In genomic region chr16:46689492-46690280, GRCh38 we compare ENCODE assay signal across 1 cellular context.
TF ChIP-seq lines count a peak whose summit lies in the region.

Gene ORC6 (plus strand): TSS chr16:46689659. CDS start chr16:46689706, 47 bp downstream.

TF ChIP-seq in HepG2, 621 proteins besides CTCF, POLR2A, EP300 and RAD21 (continued from another document and continues in another):
- no peak for TF ChIP-seq HOXA7 (CRISPR knock-in tag; IDR thresholded peaks at IDR 0.05)
- TF ChIP-seq ZSCAN9 (CRISPR knock-in tag; IDR thresholded peaks at IDR 0.05; ENCODE audit: borderline replicate concordance), result no peak; the same call in 1 of the 2 replicates
- TF ChIP-seq RBM39 (IDR thresholded peaks at IDR 0.05; ENCODE audit: low read depth, low read length, poor library complexity, severe bottlenecking), result peak; percentile 74
- TF ChIP-seq ZNF703 (CRISPR knock-in tag; IDR thresholded peaks at IDR 0.05; ENCODE audit: borderline replicate concordance), result no peak; the same call in 1 of the 2 replicates
- TF ChIP-seq ZNF567 (CRISPR knock-in tag; IDR thresholded peaks at IDR 0.05; ENCODE audit: borderline replicate concordance), result no peak; the same call in 1 of the 2 replicates
- TF ChIP-seq ZNF563 (CRISPR knock-in tag; IDR thresholded peaks at IDR 0.05), result peak; percentile 94
- peak; percentile 56 to 86 for TF ChIP-seq HMGXB4 (CRISPR knock-in tag; IDR thresholded peaks at IDR 0.05; ENCODE audit: borderline replicate concordance in 1 of 2, low read depth in 1 of 2)
- TF ChIP-seq DPF2 (CRISPR knock-in tag; IDR thresholded peaks at IDR 0.05; ENCODE audit: borderline replicate concordance, low read depth), result 0 out of 2 replicates have a peak, but pooled peaks have one; percentile 47
- peak; percentile 62 for TF ChIP-seq ZNF430 (CRISPR knock-in tag; IDR thresholded peaks at IDR 0.05)
- TF ChIP-seq ZNF7 (CRISPR knock-in tag; IDR thresholded peaks at IDR 0.05), result no peak
- TF ChIP-seq KAT8 (CRISPR knock-in tag; IDR thresholded peaks at IDR 0.05), result no peak
- TF ChIP-seq PREB (CRISPR knock-in tag; IDR thresholded peaks at IDR 0.05), result 0 out of 2 replicates have a peak, but pooled peaks have one; percentile 10
- TF ChIP-seq KDM3A (CRISPR knock-in tag; IDR thresholded peaks at IDR 0.05; ENCODE audit: low read depth), result no peak; the same call in 1 of the 2 replicates
- no peak; the same call in 1 of the 2 replicates for TF ChIP-seq ZNF354B (CRISPR knock-in tag; IDR thresholded peaks at IDR 0.05)
- TF ChIP-seq NAIF1 (CRISPR knock-in tag; IDR thresholded peaks at IDR 0.05; ENCODE audit: borderline replicate concordance), result peak; percentile 69; the same call in 1 of the 2 replicates
- TF ChIP-seq MLX (CRISPR knock-in tag; IDR thresholded peaks at IDR 0.05), result no peak
- peak; percentile 81; the same call in 1 of the 2 replicates for TF ChIP-seq CHCHD3 (CRISPR knock-in tag; IDR thresholded peaks at IDR 0.05)
- TF ChIP-seq ZNF282 (IDR thresholded peaks at IDR 0.05; ENCODE audit: partially characterized antibody), result no peak
- no peak for TF ChIP-seq ZNF720 (CRISPR knock-in tag; IDR thresholded peaks at IDR 0.05)
- no peak for TF ChIP-seq NCOA5 (CRISPR knock-in tag; IDR thresholded peaks at IDR 0.05)
- no peak for TF ChIP-seq FIP1L1 (IDR thresholded peaks at IDR 0.05; ENCODE audit: borderline replicate concordance, insufficient read depth, low read depth, low read length)
- TF ChIP-seq SKI (IDR thresholded peaks at IDR 0.05; ENCODE audit: partially characterized antibody), result no peak
- TF ChIP-seq NRL (CRISPR knock-in tag; IDR thresholded peaks at IDR 0.05; ENCODE audit: borderline replicate concordance), result peak; percentile 28; the same call in 1 of the 2 replicates
- 0 out of 2 replicates have a peak, but pooled peaks have one; percentile 32 for TF ChIP-seq KLF13 (CRISPR knock-in tag; IDR thresholded peaks at IDR 0.05)
- no peak for TF ChIP-seq NR3C1 (CRISPR knock-in tag; IDR thresholded peaks at IDR 0.05)
- TF ChIP-seq ZNF607 (CRISPR knock-in tag; IDR thresholded peaks at IDR 0.05; ENCODE audit: borderline replicate concordance), result no peak
- TF ChIP-seq ZBTB4 (CRISPR knock-in tag; IDR thresholded peaks at IDR 0.05; ENCODE audit: borderline replicate concordance), result no peak
- TF ChIP-seq RXRA (CRISPR knock-in tag; IDR thresholded peaks at IDR 0.05), result peak; percentile 78
- TF ChIP-seq PCBP2 (optimal IDR thresholded peaks at IDR 0.05; ENCODE audit: low read depth, low read length, poor library complexity, severe bottlenecking), result no peak
- TF ChIP-seq MAFK (conservative IDR thresholded peaks at IDR 0.05 in 1 of 2, IDR thresholded peaks at IDR 0.05 in 1 of 2; ENCODE audit: low read length in 2 of 2), result no peak
- no peak for TF ChIP-seq CENPBD1 (CRISPR knock-in tag; IDR thresholded peaks at IDR 0.05; ENCODE audit: borderline replicate concordance, low read depth)
- no peak for TF ChIP-seq ZNF616 (CRISPR knock-in tag; IDR thresholded peaks at IDR 0.05; ENCODE audit: low read depth)
- peak; percentile 98; the same call in 1 of the 2 replicates for TF ChIP-seq TGIF2 (CRISPR knock-in tag; IDR thresholded peaks at IDR 0.05)
- TF ChIP-seq NKX3-1 (CRISPR knock-in tag; IDR thresholded peaks at IDR 0.05), result no peak
- TF ChIP-seq KDM1A (CRISPR knock-in tag; IDR thresholded peaks at IDR 0.05), result no peak
- TF ChIP-seq HNRNPL (IDR thresholded peaks at IDR 0.05; ENCODE audit: low read depth, low read length), result 0 out of 2 replicates have a peak, but pooled peaks have one; percentile 7
- TF ChIP-seq ATF1 (CRISPR knock-in tag; IDR thresholded peaks at IDR 0.05), result no peak
- no peak for TF ChIP-seq HNF4G (IDR thresholded peaks at IDR 0.05; ENCODE audit: borderline replicate concordance, low read depth, low read length)
- 0 out of 2 replicates have a peak, but pooled peaks have one; percentile 40 for TF ChIP-seq HNF4G (CRISPR knock-in tag; IDR thresholded peaks at IDR 0.05; ENCODE audit: borderline replicate concordance, low read depth)
- TF ChIP-seq ZSCAN30 (CRISPR knock-in tag; IDR thresholded peaks at IDR 0.05), result no peak
- peak; percentile 31; the same call in 1 of the 2 replicates for TF ChIP-seq HOXD1 (CRISPR knock-in tag; IDR thresholded peaks at IDR 0.05)
- TF ChIP-seq ZNF138 (CRISPR knock-in tag; IDR thresholded peaks at IDR 0.05; ENCODE audit: low read depth), result peak; percentile 38
- TF ChIP-seq PCBP1 (IDR thresholded peaks at IDR 0.05; ENCODE audit: borderline replicate concordance, low read depth, low read length), result no peak
- peak; percentile 83 for TF ChIP-seq KMT2A (CRISPR knock-in tag; IDR thresholded peaks at IDR 0.05)
- peak; percentile 78 for TF ChIP-seq RBFOX2 (IDR thresholded peaks at IDR 0.05; ENCODE audit: low read depth, low read length)
- TF ChIP-seq ZNF17 (CRISPR knock-in tag; IDR thresholded peaks at IDR 0.05), result no peak
- no peak for TF ChIP-seq TFAP4 (IDR thresholded peaks at IDR 0.05; ENCODE audit: borderline replicate concordance, low read depth)
- peak; percentile 95 for TF ChIP-seq NFYC (CRISPR knock-in tag; IDR thresholded peaks at IDR 0.05)
- no peak for TF ChIP-seq ZNF496 (CRISPR knock-in tag; IDR thresholded peaks at IDR 0.05; ENCODE audit: insufficient replicate concordance)
- peak; percentile 64 for TF ChIP-seq POGZ (CRISPR knock-in tag; IDR thresholded peaks at IDR 0.05)
- no peak for TF ChIP-seq MEIS1 (CRISPR knock-in tag; IDR thresholded peaks at IDR 0.05; ENCODE audit: borderline replicate concordance)
- TF ChIP-seq ZNF331 (CRISPR knock-in tag; IDR thresholded peaks at IDR 0.05), result peak; percentile 42; the same call in 1 of the 2 replicates
- no peak for TF ChIP-seq ZFP1 (CRISPR knock-in tag; IDR thresholded peaks at IDR 0.05)
- no peak for TF ChIP-seq FOSL1 (CRISPR knock-in tag; IDR thresholded peaks at IDR 0.05; ENCODE audit: borderline replicate concordance)
- TF ChIP-seq PRPF4 (IDR thresholded peaks at IDR 0.05; ENCODE audit: low read depth, low read length, poor library complexity, severe bottlenecking), result no peak
- 0 out of 2 replicates have a peak, but pooled peaks have one; percentile 16 for TF ChIP-seq ZNF772 (CRISPR knock-in tag; IDR thresholded peaks at IDR 0.05)
- no peak for TF ChIP-seq TCF7L2 (IDR thresholded peaks at IDR 0.05; ENCODE audit: low read depth, low read length)
- no peak for TF ChIP-seq ZNF432 (CRISPR knock-in tag; IDR thresholded peaks at IDR 0.05; ENCODE audit: borderline replicate concordance)
- TF ChIP-seq ZFP36L1 (CRISPR knock-in tag; IDR thresholded peaks at IDR 0.05), result peak; percentile 77
- no peak for TF ChIP-seq ADNP (CRISPR knock-in tag; IDR thresholded peaks at IDR 0.05)
- TF ChIP-seq CEBPG (CRISPR knock-in tag; IDR thresholded peaks at IDR 0.05), result no peak
- no peak for TF ChIP-seq ELF1 (CRISPR knock-in tag; IDR thresholded peaks at IDR 0.05)
- TF ChIP-seq HIC2 (CRISPR knock-in tag; IDR thresholded peaks at IDR 0.05; ENCODE audit: low read depth), result peak; percentile 33; the same call in 1 of the 2 replicates
- peak; percentile 68; the same call in 1 of the 2 replicates for TF ChIP-seq ZFYVE20 (CRISPR knock-in tag; IDR thresholded peaks at IDR 0.05; ENCODE audit: borderline replicate concordance, low read depth)
- TF ChIP-seq TFDP2 (CRISPR knock-in tag; IDR thresholded peaks at IDR 0.05), result peak; percentile 99
- no peak for TF ChIP-seq SRF (IDR thresholded peaks at IDR 0.05; ENCODE audit: low read depth, low read length)
- TF ChIP-seq SAP130 (CRISPR knock-in tag; IDR thresholded peaks at IDR 0.05; ENCODE audit: low read depth), result peak; percentile 99
- no peak for TF ChIP-seq RFXANK (CRISPR knock-in tag; IDR thresholded peaks at IDR 0.05)
- peak; percentile 46; the same call in 1 of the 2 replicates for TF ChIP-seq ZSCAN12 (CRISPR knock-in tag; IDR thresholded peaks at IDR 0.05)
- peak; percentile 43; the same call in 1 of the 2 replicates for TF ChIP-seq GABPB1 (CRISPR knock-in tag; IDR thresholded peaks at IDR 0.05)
- no peak for TF ChIP-seq SNAI1 (CRISPR knock-in tag; IDR thresholded peaks at IDR 0.05; ENCODE audit: borderline replicate concordance)
- TF ChIP-seq ZNF891 (CRISPR knock-in tag; IDR thresholded peaks at IDR 0.05), result no peak
- TF ChIP-seq GATAD2A (CRISPR knock-in tag; IDR thresholded peaks at IDR 0.05), result no peak
- TF ChIP-seq ZNF792 (CRISPR knock-in tag; IDR thresholded peaks at IDR 0.05), result no peak; the same call in none of the 2 replicates
- no peak; the same call in 1 of the 2 replicates for TF ChIP-seq RCOR2 (CRISPR knock-in tag; IDR thresholded peaks at IDR 0.05)
